Comparison of ENCODE assay signal across 17 cellular contexts in genomic region chr17:12990926-12991325, GRCh38. TPM values are rescaled to one million over a fixed set of nuclear protein-coding genes. Genes with fewer than 3 reads are reported as not detected.
A peak's percentile ranks its signal among the peaks of the same experiment; 100 is the strongest.
DNase-seq lines count a peak whose midpoint lies in the region; ATAC-seq, FAIRE-seq and TF ChIP-seq lines count a peak whose summit lies in the region.
"Had no signal": no experiment of that assay in that cellular context is flagged by ENCODE, and none has a peak within 500 bp of the region (broad histone marks: within the 10 kb centered on the region; RNA-seq: fewer than 3 reads in every experiment).

No MANE protein-coding gene starts in this region.

- H3K27ac Mint-ChIP-seq in stimulated activated naive B cell treated with anti-CD40 and anti-IgM and Interleukin-4, amounts not matched to agents 10 μg/mL and 1 μg/mL and 100 μg/mL, for 72 hours, result peak overlapping the region; percentile 42
- no peak overlapping the region for H3K27ac Mint-ChIP-seq in glutamatergic neuron (ENCODE audit: unreplicated experiment)

- DNase-seq in HepG2 (ENCODE audit: low spot score), result no peak
- no peak for DNase-seq in right lobe of liver
- no peak for DNase-seq in stimulated activated naive B cell treated with anti-CD40 and anti-IgM and Interleukin-4, amounts not matched to agents 10 μg/mL and 1 μg/mL and 100 μg/mL, for 72 hours
- no peak for DNase-seq in glutamatergic neuron
- DNase-seq: Caco-2; CD8-positive, alpha-beta memory T cell; DND-41; GDM1 had no signal

- ATAC-seq in HepG2, result no peak
- peak in 2 of 4 donors; percentile 3 to 10 for ATAC-seq in right lobe of liver
- ATAC-seq in stimulated activated naive B cell treated with anti-CD40 and anti-IgM and Interleukin-4, amounts not matched to agents 10 μg/mL and 1 μg/mL and 100 μg/mL, for 72 hours (replicated peaks), result no peak
- ATAC-seq in HG03457 (IDR thresholded peaks at IDR 0.05; ENCODE audit: unreplicated experiment), result no peak
- no peak for ATAC-seq in GM21360 (IDR thresholded peaks at IDR 0.05; ENCODE audit: unreplicated experiment)

- H3K27ac ChIP-seq in liver (ENCODE audit: low read depth in 1 of 2, low read length in 2 of 2) (peak overlapping the region; percentile 63 to 75), HepG2 (ENCODE audit: extremely low read length, insufficient read depth, low read length) (no peak overlapping the region), VCaP (peak overlapping the region; percentile 40), right lobe of liver (peak overlapping the region; percentile 47 to 84 (median 82))

- no peaks in the 10 kb centered on the region for H3K27me3 Mint-ChIP-seq in stimulated activated naive B cell treated with anti-CD40 and anti-IgM and Interleukin-4, amounts not matched to agents 10 μg/mL and 1 μg/mL and 100 μg/mL, for 72 hours
- H3K27me3 Mint-ChIP-seq in glutamatergic neuron (ENCODE audit: unreplicated experiment), result peaks cover 5% of the 10 kb centered on the region
- H3K27me3 Mint-ChIP-seq: B cell had no signal

- no peaks in the 10 kb centered on the region for H3K27me3 ChIP-seq in liver (ENCODE audit: control insufficient read depth in 4 of 4, insufficient read depth in 4 of 4, low read length in 3 of 4)
- H3K27me3 ChIP-seq in HepG2 (ENCODE audit: control insufficient read depth in 1 of 2, insufficient read depth in 2 of 2, low read length in 2 of 2), result no peaks in the 10 kb centered on the region
- no peaks in the 10 kb centered on the region for H3K27me3 ChIP-seq in right lobe of liver

- H4K20me1 ChIP-seq in HepG2 (ENCODE audit: insufficient read depth, low read length), result no peaks in the 10 kb centered on the region

- peaks cover 19 to 21% of the 10 kb centered on the region in 2 donors for H3K4me1 Mint-ChIP-seq in stimulated activated naive B cell treated with anti-CD40 and anti-IgM and Interleukin-4, amounts not matched to agents 10 μg/mL and 1 μg/mL and 100 μg/mL, for 72 hours
- peaks cover 17% of the 10 kb centered on the region for H3K4me1 Mint-ChIP-seq in glutamatergic neuron (ENCODE audit: low read depth, unreplicated experiment)

- H3K79me2 ChIP-seq in HepG2 (ENCODE audit: insufficient read depth, low read length), result no peaks in the 10 kb centered on the region

- H3K36me3 Mint-ChIP-seq in stimulated activated naive B cell treated with anti-CD40 and anti-IgM and Interleukin-4, amounts not matched to agents 10 μg/mL and 1 μg/mL and 100 μg/mL, for 72 hours, result peaks cover 30 to 60% of the 10 kb centered on the region in 2 donors
- H3K36me3 Mint-ChIP-seq in glutamatergic neuron (ENCODE audit: unreplicated experiment), result peaks cover 14% of the 10 kb centered on the region

- 73% methylated on average over 12 of the region's 12 CpGs for WGBS in liver
- 94% methylated on average over 12 of the region's 12 CpGs for WGBS in HepG2 (ENCODE audit: low lambda C conversion rate)
- WGBS in right lobe of liver (ENCODE audit: insufficient coverage, low coverage, low lambda C conversion rate, missing lambda C conversion rate), result 71% methylated on average over 12 of the region's 12 CpGs

- POLR2A ChIA-PET in HepG2 (lab: Yijun Ruan, JAX), result no interaction called here

- H3K4me2 ChIP-seq in HepG2 (ENCODE audit: low read depth, low read length), result no peak overlapping the region

- TF ChIP-seq POLR2A in HepG2 (IDR thresholded peaks at IDR 0.05; ENCODE audit: insufficient read depth in 1 of 2, low read depth in 2 of 2, low read length in 2 of 2) (no peak), right lobe of liver (IDR thresholded peaks at IDR 0.05) (no peak)

- TF ChIP-seq EP300 in HepG2 (IDR thresholded peaks at IDR 0.05; ENCODE audit: low read depth in 2 of 2, low read length in 2 of 2) (no peak), HepG2 (CRISPR knock-in tag; IDR thresholded peaks at IDR 0.05; ENCODE audit: borderline replicate concordance) (no peak)

- peaks cover 11 to 43% (median 36%) of the 10 kb centered on the region in 4 donors for H3K36me3 ChIP-seq in liver (ENCODE audit: control insufficient read depth in 4 of 4, insufficient read depth in 3 of 4, low read depth in 1 of 4, low read length in 3 of 4)
- peaks cover 10 to 42% of the 10 kb centered on the region in 2 experiments; a peak in 4 of 5 replicates for H3K36me3 ChIP-seq in HepG2 (replicated peaks in 1 of 2; ENCODE audit: control insufficient read depth in 1 of 2, insufficient read depth in 2 of 2, low read length in 2 of 2)
- H3K36me3 ChIP-seq in right lobe of liver, result peaks cover 0 to 47% (median 22%) of the 10 kb centered on the region in 4 donors

- H3K9me3 ChIP-seq in liver (ENCODE audit: control insufficient read depth in 4 of 4, low read length in 3 of 4) (no peaks in the 10 kb centered on the region), HepG2 (ENCODE audit: low read length) (no peaks in the 10 kb centered on the region), right lobe of liver (no peaks in the 10 kb centered on the region)
- H3K9me3 ChIP-seq: Caco-2, HAP-1 had no signal

- TF ChIP-seq RAD21 in liver (IDR thresholded peaks at IDR 0.05) (no peak), HepG2 (CRISPR knock-in tag; IDR thresholded peaks at IDR 0.05) (no peak)

- in situ Hi-C loops in HepG2 (cut with HindIII; ENCODE audit: extremely low pct_ligation_motif_present, low pct_unique_long_range_greater_than_20kb), result no loop called here

- H3K4me3 Mint-ChIP-seq in stimulated activated naive B cell treated with anti-CD40 and anti-IgM and Interleukin-4, amounts not matched to agents 10 μg/mL and 1 μg/mL and 100 μg/mL, for 72 hours, result no peak overlapping the region
- H3K4me3 Mint-ChIP-seq in glutamatergic neuron (ENCODE audit: unreplicated experiment), result no peak overlapping the region
- H3K4me3 Mint-ChIP-seq: B cell; CD8-positive, alpha-beta memory T cell had no signal

- H3K4me3 ChIP-seq in liver (ENCODE audit: low read depth in 1 of 3, low read length in 3 of 3), result no peak overlapping the region
- H3K4me3 ChIP-seq in HepG2 (replicated peaks in 1 of 3; ENCODE audit: insufficient read depth in 1 of 3, low read depth in 2 of 3, low read length in 3 of 3), result no peak overlapping the region
- peak overlapping the region in 1 of 3 donors; percentile 9 for H3K4me3 ChIP-seq in right lobe of liver
- H3K4me3 ChIP-seq: HAP-1 had no signal

- H3K4me1 ChIP-seq in liver (ENCODE audit: control insufficient read depth in 4 of 4, insufficient read depth in 4 of 4, low read length in 3 of 4) (peaks cover 5 to 41% (median 25%) of the 10 kb centered on the region in 4 donors), HepG2 (ENCODE audit: insufficient read depth, low read length) (peaks cover 13% of the 10 kb centered on the region), right lobe of liver (peaks cover 0 to 17% (median 8%) of the 10 kb centered on the region in 4 donors)
- H3K4me1 ChIP-seq: Caco-2, HAP-1 had no signal

- H3K9me3 Mint-ChIP-seq in stimulated activated naive B cell treated with anti-CD40 and anti-IgM and Interleukin-4, amounts not matched to agents 10 μg/mL and 1 μg/mL and 100 μg/mL, for 72 hours, result no peaks in the 10 kb centered on the region
- no peaks in the 10 kb centered on the region for H3K9me3 Mint-ChIP-seq in glutamatergic neuron (ENCODE audit: unreplicated experiment)

- TF ChIP-seq CTCF in liver (IDR thresholded peaks at IDR 0.05; ENCODE audit: low read depth, low read length, missing input control) (no peak), HepG2 (CRISPR knock-in tag; IDR thresholded peaks at IDR 0.05) (no peak), VCaP (conservative IDR thresholded peaks at IDR 0.05) (no peak), right lobe of liver (IDR thresholded peaks at IDR 0.05) (no peak), glutamatergic neuron (IDR thresholded peaks at IDR 0.05; ENCODE audit: partially characterized antibody, unreplicated experiment) (no peak)

- CTCF ChIA-PET in HepG2 (lab: Yijun Ruan, JAX; ENCODE audit: low intra/inter-chr PET ratio, low total read pairs), result no interaction called here

- FAIRE-seq in HepG2 (lab: Jason Lieb, UNC), result no peak
- FAIRE-seq: A204.1, GM12892, H1 had no signal

- intact Hi-C loops in HepG2 (cut with micrococcal nuclease; ENCODE audit: unreplicated experiment), result no loop called here
- intact Hi-C loops in right lobe of liver (cut with DNase I), result no loop called here

- H3K9ac ChIP-seq in liver (ENCODE audit: low read depth in 1 of 2, low read length in 2 of 2) (peak overlapping the region in 1 of 2 donors; percentile 60), HepG2 (ENCODE audit: insufficient read depth, low read depth, low read length) (no peak overlapping the region)

- BruUV-seq in HepG2 (replicated peaks; lab: Mats Ljungman, UMichigan), result no TSS peak

- H2AFZ ChIP-seq in HepG2 (ENCODE audit: low read length), result no peak overlapping the region

TF ChIP-seq in liver, 16 proteins besides CTCF, POLR2A, EP300 and RAD21:
- no peak for TF ChIP-seq YY1 (IDR thresholded peaks at IDR 0.05)
TF ChIP-seq in liver: peak in this region for 0.

RNA-seq across cellular contexts. Expression of gene ELAC2, which starts 26.9 kb away (rescaled TPM):
- total RNA-seq in liver (10 to 100 TPM; 33.3 to 54.1 TPM), HepG2 (2016; rRNA removed; fragmentation: Illumina TruSeq; extraction: Trizol) (42.9 and 50.4 TPM in 2 replicates), right lobe of liver (10 to 100 TPM; 28.7 to 72.8 (median 36.2) TPM), glutamatergic neuron (ENCODE audit: unreplicated experiment) (65.7 TPM)
- polyA plus RNA-seq in liver (10 to 100 TPM; 26.5 to 39.0 TPM), HepG2 (2011; rRNA removed) (35.6 and 45.1 TPM in 2 replicates)
- total RNA-seq in HepG2 (2016; cell fraction: cytosol; rRNA removed; fragmentation: Illumina TruSeq; extraction: Trizol; ENCODE audit: low read depth), result 6.8 and 7.4 TPM in 2 replicates
- total RNA-seq in HepG2 (2016; cell fraction: insoluble cytoplasmic fraction; rRNA removed; fragmentation: Illumina TruSeq; extraction: Trizol), result 38.0 and 55.2 TPM in 2 replicates
- 14.0 and 16.1 TPM in 2 replicates for total RNA-seq in HepG2 (2016; cell fraction: membrane; rRNA removed; fragmentation: Illumina TruSeq; extraction: Trizol)
- total RNA-seq in HepG2 (2016; cell fraction: nucleus; rRNA removed; fragmentation: Illumina TruSeq; extraction: Trizol), result 48.8 and 59.2 TPM in 2 replicates
- 30.3 and 39.0 TPM in 2 replicates for polyA plus RNA-seq in HepG2 (2011; cell fraction: cytosol; rRNA removed)
- 95.9 and 116 TPM in 2 replicates for polyA plus RNA-seq in HepG2 (2011; cell fraction: nucleus; rRNA removed)
- 21.6 and 29.3 TPM in 2 replicates for polyA plus RNA-seq in HepG2 (2012)
- 4.0 and 5.6 TPM in 2 replicates for polyA plus RNA-seq in HepG2 (2016; cell fraction: cytosol; fragmentation: Illumina TruSeq; extraction: Trizol; ENCODE audit: low read depth)
- polyA plus RNA-seq in HepG2 (2016; cell fraction: insoluble cytoplasmic fraction; fragmentation: Illumina TruSeq; extraction: Trizol; ENCODE audit: low read depth), result 33.5 and 45.6 TPM in 2 replicates
- 8.1 and 11.5 TPM in 2 replicates for polyA plus RNA-seq in HepG2 (2016; cell fraction: membrane; fragmentation: Illumina TruSeq; extraction: Trizol; ENCODE audit: low read depth)
- polyA plus RNA-seq in HepG2 (2016; cell fraction: nucleus; fragmentation: Illumina TruSeq; extraction: Trizol; ENCODE audit: insufficient read depth, low read depth), result 86.8 and 92.4 TPM in 2 replicates
- 155 and 322 TPM in 2 replicates for polyA minus RNA-seq in HepG2 (2011; rRNA and poly(A)+ RNA removed; ENCODE audit: low replicate concordance)
- 23.6 and 23.8 TPM in 2 replicates for polyA minus RNA-seq in HepG2 (2011; cell fraction: cytosol; rRNA and poly(A)+ RNA removed)
- 42.5 and 49.9 TPM in 2 replicates for polyA minus RNA-seq in HepG2 (2011; cell fraction: nucleus; rRNA and poly(A)+ RNA removed)
